8 cellular contexts compared by ENCODE assay signal in genomic region chr3:58009026-58009748, GRCh38. TPM values are rescaled to one million over a fixed set of nuclear protein-coding genes. Genes with fewer than 3 reads are reported as not detected.
DNase-seq lines count a peak whose midpoint lies in the region; ATAC-seq, FAIRE-seq and TF ChIP-seq lines count a peak whose summit lies in the region.

No MANE protein-coding gene starts in this region.

- H4K20me1 ChIP-seq in endothelial cell of umbilical vein (replicated peaks; ENCODE audit: control insufficient read depth, extremely low read depth, insufficient read depth, low read length) (no peaks in the 10 kb centered on the region), neural cell (ENCODE audit: insufficient read depth) (no peaks in the 10 kb centered on the region)

- no peak for TF ChIP-seq EP300 in neural cell (conservative IDR thresholded peaks at IDR 0.05; ENCODE audit: poor library complexity, severe bottlenecking)

- no peak for FAIRE-seq in endothelial cell of umbilical vein (lab: Jason Lieb, UNC)

- ATAC-seq in HG03342 (IDR thresholded peaks at IDR 0.05; ENCODE audit: unreplicated experiment): peak; percentile 23

- H3K9me2 ChIP-seq in neural cell (ENCODE audit: insufficient read depth, low read length): no peaks in the 10 kb centered on the region

- H3K27me3 ChIP-seq in endothelial cell of umbilical vein (ENCODE audit: control insufficient read depth in 2 of 2, insufficient read depth in 2 of 2, low read length in 2 of 2) (no peaks in the 10 kb centered on the region), neural cell (ENCODE audit: insufficient read depth, low read depth, low read length) (no peaks in the 10 kb centered on the region), vagina (no peaks in the 10 kb centered on the region)

- peak overlapping the region; percentile 27 for H3K4me2 ChIP-seq in endothelial cell of umbilical vein (ENCODE audit: insufficient read depth, low read length)
- peak overlapping the region; percentile 41 for H3K4me2 ChIP-seq in neural cell (ENCODE audit: low read length)

- DNase-seq in activated CD4-positive, alpha-beta T cell treated with anti-CD3 and anti-CD28 coated beads, Interleukin-2, amount 50 U/mL, for 48 hours: peak; percentile 48 to 61
- DNase-seq in endothelial cell of umbilical vein (ENCODE audit: low read depth, low spot score) (no peak), vagina (ENCODE audit: extremely low spot score in 2 of 2) (no peak), mucosa of gallbladder (ENCODE audit: low spot score) (no peak), SKM-1 (lab: John Stamatoyannopoulos, UW; ENCODE audit: unreplicated experiment) (no peak)

- H3K4me3 ChIP-seq in GM12875 (ENCODE audit: low read depth, low read length) (peak overlapping the region; percentile 87), endothelial cell of umbilical vein (replicated peaks in 1 of 3; ENCODE audit: insufficient read depth in 1 of 3, low read depth in 1 of 3, low read length in 3 of 3) (peak overlapping the region; percentile 71 to 93 (median 78)), neural cell (ENCODE audit: low read length) (peak overlapping the region; percentile 95), vagina (peak overlapping the region; percentile 70 to 78)

- CTCF ChIA-PET in endothelial cell of umbilical vein (lab: Charles Lee): interaction anchor here (0.8 to 3.0 kb wide), 12 partner anchors 10 to 158 kb away, joined by 3 to 26 read pairs (median 4); no protein-coding TSS in a partner anchor

- peaks cover 0 to 2% of the 10 kb centered on the region in 2 experiments for H3K36me3 ChIP-seq in endothelial cell of umbilical vein (ENCODE audit: control insufficient read depth in 2 of 2, extremely low read depth in 1 of 2, insufficient read depth in 2 of 2, low read length in 2 of 2)
- no peaks in the 10 kb centered on the region for H3K36me3 ChIP-seq in neural cell (ENCODE audit: insufficient read depth, low read length)
- H3K36me3 ChIP-seq in vagina: no peaks in the 10 kb centered on the region

- H3K79me2 ChIP-seq in endothelial cell of umbilical vein (ENCODE audit: control insufficient read depth, insufficient read depth, low read length) (peaks cover 60% of the 10 kb centered on the region), neural cell (replicated peaks; ENCODE audit: insufficient read depth, low read length) (peaks cover 6% of the 10 kb centered on the region)

- no peaks in the 10 kb centered on the region for H3K9me1 ChIP-seq in endothelial cell of umbilical vein (replicated peaks; ENCODE audit: control insufficient read depth, extremely low read depth, insufficient read depth, low read length)

- peaks cover 39% of the 10 kb centered on the region for H3K4me1 ChIP-seq in endothelial cell of umbilical vein (ENCODE audit: control insufficient read depth, extremely low read depth, insufficient read depth, low read length)
- peaks cover 53% of the 10 kb centered on the region for H3K4me1 ChIP-seq in vagina

- intact Hi-C loops in endothelial cell of umbilical vein (cut with micrococcal nuclease): loop anchor here (2.0 to 5.0 kb wide), 2 partner anchors 147 to 292 kb away; no protein-coding TSS in a partner anchor
- intact Hi-C loops in vagina (cut with DNase I): loop anchor here (5.0 kb wide), 2 partner anchors 43 to 158 kb away; no protein-coding TSS in a partner anchor

- TF ChIP-seq POLR2A in endothelial cell of umbilical vein (IDR thresholded peaks at IDR 0.05; ENCODE audit: low read depth, low read length) (no peak), vagina (IDR thresholded peaks at IDR 0.05) (no peak)

- no peaks in the 10 kb centered on the region for H3F3A ChIP-seq in neural cell (ENCODE audit: insufficient read depth, low read length, poor library complexity, severe bottlenecking)

- no peak for TF ChIP-seq RAD21 in neural cell (conservative IDR thresholded peaks at IDR 0.05)

- H3K9me3 ChIP-seq in endothelial cell of umbilical vein (replicated peaks; ENCODE audit: control insufficient read depth, insufficient read depth, low read length) (no peaks in the 10 kb centered on the region), neural cell (ENCODE audit: low read length) (no peaks in the 10 kb centered on the region), vagina (no peaks in the 10 kb centered on the region)

- POLR2A ChIA-PET in endothelial cell of umbilical vein (lab: Charles Lee): interaction anchor here (1.1 to 2.4 kb wide), 4 partner anchors 40 to 73 kb away, joined by 4 to 8 read pairs (median 5); no protein-coding TSS in a partner anchor

- dilution Hi-C loops in endothelial cell of umbilical vein (cut with MboI; ENCODE audit: extremely low pct_ligation_motif_present, low sequenced_read_pairs): no loop called here

- BruUV-seq in endothelial cell of umbilical vein (replicated peaks; lab: Mats Ljungman, UMichigan): TSS peak; percentile 73

- H2AFZ ChIP-seq in endothelial cell of umbilical vein (ENCODE audit: low read depth, low read length) (no peak overlapping the region), neural cell (ENCODE audit: low read depth, low read length) (peak overlapping the region; percentile 97)

- H3K9ac ChIP-seq in endothelial cell of umbilical vein (replicated peaks; ENCODE audit: extremely low read depth, insufficient read depth, low read length) (peak overlapping the region; percentile 64), neural cell (ENCODE audit: low read length) (peak overlapping the region; percentile 81)

- H3K27ac ChIP-seq in endothelial cell of umbilical vein (ENCODE audit: insufficient read depth, low read depth, low read length): peak overlapping the region; percentile 25
- H3K27ac ChIP-seq in neural cell (ENCODE audit: low read length): no peak overlapping the region
- peak overlapping the region; percentile 74 for H3K27ac ChIP-seq in vagina

- TF ChIP-seq CTCF in GM12875 (IDR thresholded peaks at IDR 0.05; ENCODE audit: borderline replicate concordance, insufficient read depth, low read depth, low read length) (no peak), endothelial cell of umbilical vein (IDR thresholded peaks at IDR 0.05; ENCODE audit: extremely low read depth in 1 of 2, insufficient read depth in 1 of 2, low read depth in 1 of 2, low read length in 2 of 2) (no peak), neural cell (IDR thresholded peaks at IDR 0.05; ENCODE audit: poor library complexity, severe bottlenecking) (no peak), vagina (IDR thresholded peaks at IDR 0.05) (no peak)

TF ChIP-seq in endothelial cell of umbilical vein, 7 proteins besides CTCF, POLR2A, EP300 and RAD21:
- no peak for TF ChIP-seq JUN (IDR thresholded peaks at IDR 0.05; ENCODE audit: borderline replicate concordance, insufficient read depth, insufficient read length, low read depth)
- TF ChIP-seq MAX (IDR thresholded peaks at IDR 0.05; ENCODE audit: insufficient read depth, insufficient read length): no peak
- TF ChIP-seq FOS (IDR thresholded peaks at IDR 0.05; ENCODE audit: borderline replicate concordance, insufficient read depth, low read length): no peak
- TF ChIP-seq POLR2AphosphoS5 (IDR thresholded peaks at IDR 0.05; ENCODE audit: insufficient read depth, low read depth, low read length): no peak
- no peak for TF ChIP-seq MYC (IDR thresholded peaks at IDR 0.05; ENCODE audit: low read depth, low read length)
- no peak for TF ChIP-seq GATA2 (IDR thresholded peaks at IDR 0.05; ENCODE audit: insufficient read depth, insufficient read length, low read depth, low read length)
- no peak for TF ChIP-seq EZH2 (IDR thresholded peaks at IDR 0.05; ENCODE audit: borderline replicate concordance, low read depth, low read length, severe bottlenecking)

TF ChIP-seq in neural cell, 6 proteins besides CTCF, POLR2A, EP300 and RAD21:
- TF ChIP-seq EZH2 (IDR thresholded peaks at IDR 0.05; ENCODE audit: borderline replicate concordance, insufficient read depth, low read length, poor library complexity, severe bottlenecking) (no peak), REST (IDR thresholded peaks at IDR 0.05; ENCODE audit: borderline replicate concordance) (no peak), MXI1 (conservative IDR thresholded peaks at IDR 0.05; ENCODE audit: poor library complexity, severe bottlenecking) (no peak)
TF ChIP-seq in neural cell: peak in this region for 0.

RNA-seq across cellular contexts. Expression of gene FLNB, which starts 1.0 kb away (rescaled TPM):
- total RNA-seq in endothelial cell of umbilical vein: 595 and 670 TPM in 2 replicates
- polyA plus RNA-seq in endothelial cell of umbilical vein: 479 and 516 TPM in 2 replicates
- 267 and 270 TPM in 2 replicates for polyA plus RNA-seq in endothelial cell of umbilical vein (2011; cell fraction: cytosol; rRNA removed)
- 3,546 and 4,297 TPM in 2 replicates for polyA plus RNA-seq in endothelial cell of umbilical vein (2011; cell fraction: nucleus; rRNA removed)
- 427 and 466 TPM in 2 replicates for polyA plus RNA-seq in endothelial cell of umbilical vein (2012)
- polyA minus RNA-seq in endothelial cell of umbilical vein: 1,506 and 1,741 TPM in 2 replicates
- polyA minus RNA-seq in endothelial cell of umbilical vein (2011; cell fraction: cytosol; rRNA and poly(A)+ RNA removed): 139 TPM
- 3,042 and 3,714 TPM in 2 replicates for polyA minus RNA-seq in endothelial cell of umbilical vein (2011; cell fraction: nucleus; rRNA and poly(A)+ RNA removed)
- polyA plus RNA-seq in neural cell: 10.3 and 13.3 TPM in 2 replicates
- polyA minus RNA-seq in neural cell: 9.5 and 10.8 TPM in 2 replicates
- 147 TPM for total RNA-seq in vagina
- 119 TPM for total RNA-seq in mucosa of gallbladder

Comparison
In these comparisons a context has a peak if more than half of its experiments do, and no peak if none do; other contexts are left out.
1. DNase-seq: peak in activated CD4-positive, alpha-beta T cell treated with anti-CD3 and anti-CD28 coated beads, Interleukin-2, amount 50 U/mL, for 48 hours (2 of 2); none in endothelial cell of umbilical vein (single experiment), vagina (0 of 2), mucosa of gallbladder (single experiment) and SKM-1 (single experiment).
2. Peak in every context shown above with its lines, with median percentiles within 50 percentile points of each other: H3K4me3 ChIP-seq.